Comparison of ENCODE assay signal across 8 cellular contexts in the genomic region with DNA sequence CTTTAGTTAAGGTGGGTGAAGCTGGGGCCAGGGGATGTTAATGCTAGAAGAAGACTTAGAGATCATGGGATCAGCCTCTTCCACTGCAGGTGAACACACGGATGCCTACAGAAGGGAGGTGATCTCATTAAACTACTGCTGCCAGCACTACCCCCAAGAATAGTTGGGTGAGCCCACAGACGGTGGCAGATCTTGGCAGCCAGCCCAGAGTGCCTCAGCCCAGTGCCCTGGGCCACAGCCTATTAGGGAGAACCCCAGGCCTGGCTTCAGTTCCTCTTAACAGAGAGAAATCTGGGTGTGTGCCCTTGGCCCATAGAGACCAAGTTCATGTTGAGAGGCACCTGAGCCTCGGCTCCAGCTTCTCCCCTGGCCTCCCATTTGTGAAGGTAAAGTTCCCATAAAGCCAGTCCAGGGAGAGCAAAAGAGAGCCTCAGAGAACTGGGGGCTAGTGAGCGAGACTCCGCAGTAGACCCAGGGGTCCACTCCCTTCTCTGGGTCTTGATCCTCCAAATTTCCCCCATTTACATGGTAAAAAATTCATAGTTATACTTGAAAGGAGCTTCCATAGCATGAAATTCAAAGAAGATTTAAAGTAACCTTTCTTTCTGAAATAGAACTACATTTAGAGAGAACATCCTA.
DNase-seq lines count a peak whose midpoint lies in the region; ATAC-seq and FAIRE-seq lines count a peak whose summit lies in the region.

No MANE protein-coding gene starts in this region.

- no peaks in the 10 kb centered on the region for H3K9me3 ChIP-seq in CD4-positive, CD25-positive, alpha-beta regulatory T cell (ENCODE audit: control insufficient read depth in 2 of 2, low read length in 2 of 2)

- intact Hi-C loops in sciatic nerve (cut with DNase I): no loop called here

- peaks cover 0 to 4% (median 0%) of the 10 kb centered on the region in 7 donors for H3K9me3 Mint-ChIP-seq in CD4-positive, CD25-positive, alpha-beta regulatory T cell

- no peak overlapping the region for H3K4me3 ChIP-seq in CD4-positive, CD25-positive, alpha-beta regulatory T cell (ENCODE audit: low read depth, low read length)

- H3K36me3 Mint-ChIP-seq in CD4-positive, CD25-positive, alpha-beta regulatory T cell: peaks cover 3% of the 10 kb centered on the region

- peaks cover 43 to 95% (median 70%) of the 10 kb centered on the region in 4 donors for H3K4me1 Mint-ChIP-seq in CD4-positive, CD25-positive, alpha-beta regulatory T cell

- peak overlapping the region in 2 of 4 donors; percentile 65 to 70 for H3K4me3 Mint-ChIP-seq in CD4-positive, CD25-positive, alpha-beta regulatory T cell

- H3K27ac ChIP-seq in CD4-positive, CD25-positive, alpha-beta regulatory T cell (ENCODE audit: insufficient read depth, low read length, poor library complexity, severe bottlenecking): peak overlapping the region; percentile 63

- no peaks in the 10 kb centered on the region for H3K36me3 ChIP-seq in CD4-positive, CD25-positive, alpha-beta regulatory T cell (ENCODE audit: control insufficient read depth, insufficient read depth, low read length)

- peaks cover 74% of the 10 kb centered on the region for H3K4me1 ChIP-seq in CD4-positive, CD25-positive, alpha-beta regulatory T cell (ENCODE audit: control insufficient read depth, insufficient read depth, low read length, poor library complexity, severe bottlenecking)

- peak; percentile 69 to 73 for ATAC-seq in CD4-positive, CD25-positive, alpha-beta regulatory T cell (ENCODE audit: low read depth in 2 of 2)
- peak; percentile 46 for ATAC-seq in GM21360 (IDR thresholded peaks at IDR 0.05; ENCODE audit: unreplicated experiment)
- ATAC-seq in sciatic nerve: peak; percentile 65

- peak; percentile 27 to 82 (median 53) for DNase-seq in CD4-positive, CD25-positive, alpha-beta regulatory T cell
- peak in 71 of 76 experiments; percentile 6 to 90 (median 68) for DNase-seq in HUDEP-2 (lab: John Stamatoyannopoulos, UW; ENCODE audit: unreplicated experiment in 76 of 76)
- DNase-seq in activated effector memory CD4-positive, alpha-beta T cell treated with anti-CD3 and anti-CD28 coated beads, Interleukin-2, amount 50 U/mL, for 16 hours: peak; percentile 82
- peak; percentile 77 for DNase-seq in sciatic nerve (ENCODE audit: low spot score)
- no peak for DNase-seq in cerebellar cortex (ENCODE audit: low spot score)
- DNase-seq in HTR-8/SVneo (ENCODE audit: insufficient read length, low spot score): no peak
- no peak for DNase-seq in EL

- H3K27me3 Mint-ChIP-seq in CD4-positive, CD25-positive, alpha-beta regulatory T cell: no peaks in the 10 kb centered on the region

- H3K27me3 ChIP-seq in CD4-positive, CD25-positive, alpha-beta regulatory T cell (ENCODE audit: control insufficient read depth, insufficient read depth, low read length): no peaks in the 10 kb centered on the region

- FAIRE-seq in HTR-8/SVneo (lab: Jason Lieb, UNC): no peak

- H3K27ac Mint-ChIP-seq in CD4-positive, CD25-positive, alpha-beta regulatory T cell: peak overlapping the region; percentile 87 to 98 (median 94)

Comparison
In these comparisons a context has a peak if more than half of its experiments do, and no peak if none do; other contexts are left out.
1. DNase-seq: peak in CD4-positive, CD25-positive, alpha-beta regulatory T cell (3 of 3), HUDEP-2 (71 of 76), activated effector memory CD4-positive, alpha-beta T cell treated with anti-CD3 and anti-CD28 coated beads, Interleukin-2, amount 50 U/mL, for 16 hours (single experiment) and sciatic nerve (single experiment); none in cerebellar cortex (single experiment), HTR-8/SVneo (single experiment) and EL (single experiment).
2. Peak in every context shown above with its lines, with median percentiles within 50 percentile points of each other: ATAC-seq.